In genomic region chr21:32257952-32258785, GRCh38 we compare ENCODE assay signal across 8 cellular contexts. TPM values are rescaled to one million over a fixed set of nuclear protein-coding genes. Genes with fewer than 3 reads are reported as not detected.
DNase-seq lines count a peak whose midpoint lies in the region; ATAC-seq and TF ChIP-seq lines count a peak whose summit lies in the region.

No MANE protein-coding gene starts in this region.

- H3K9me2 ChIP-seq in Karpas-422 (replicated peaks; ENCODE audit: insufficient read depth, low read length) (no peaks in the 10 kb centered on the region), OCI-LY1 (ENCODE audit: low read depth, low read length) (no peaks in the 10 kb centered on the region)

- no peaks in the 10 kb centered on the region for H3K4me1 Mint-ChIP-seq in activated T-helper 2 cell treated with anti-CD3 and anti-CD28 coated beads, Interferon-gamma antibody, Interleukin-2, Interleukin-4, amounts not matched to agents 10 μg/mL and 5 μg/mL and 100 μg/mL, durations not matched to agents 14 hours and 24 hours and 36 hours (ENCODE audit: low read depth)

- no peak overlapping the region for H3K27ac Mint-ChIP-seq in activated T-helper 2 cell treated with anti-CD3 and anti-CD28 coated beads, Interferon-gamma antibody, Interleukin-2, Interleukin-4, amounts not matched to agents 10 μg/mL and 5 μg/mL and 100 μg/mL, durations not matched to agents 14 hours and 24 hours and 36 hours

- no peak overlapping the region for H3K4me3 Mint-ChIP-seq in activated T-helper 2 cell treated with anti-CD3 and anti-CD28 coated beads, Interferon-gamma antibody, Interleukin-2, Interleukin-4, amounts not matched to agents 10 μg/mL and 5 μg/mL and 100 μg/mL, durations not matched to agents 14 hours and 24 hours and 36 hours (ENCODE audit: low read depth)

- H3K79me2 ChIP-seq in Karpas-422 (ENCODE audit: low read length): no peaks in the 10 kb centered on the region
- no peaks in the 10 kb centered on the region for H3K79me2 ChIP-seq in OCI-LY1 (ENCODE audit: insufficient read depth, low read length)

- H3K36me3 Mint-ChIP-seq in activated T-helper 2 cell treated with anti-CD3 and anti-CD28 coated beads, Interferon-gamma antibody, Interleukin-2, Interleukin-4, amounts not matched to agents 10 μg/mL and 5 μg/mL and 100 μg/mL, durations not matched to agents 14 hours and 24 hours and 36 hours (ENCODE audit: low read depth): no peaks in the 10 kb centered on the region

- DNase-seq in DMS114 treated with DMSO at 0.1 percent for 48 hours (lab: John Stamatoyannopoulos, UW; ENCODE audit: unreplicated experiment) (peak; percentile 52), Karpas-422 (peak; percentile 80), amygdala (lab: John Stamatoyannopoulos, UW) (peak in 54 of 56 donors; percentile 5 to 85 (median 48)), right atrium auricular region (ENCODE audit: low spot score) (peak; percentile 75), putamen (ENCODE audit: low spot score) (peak; percentile 77)
- no peak for DNase-seq in activated T-helper 2 cell treated with anti-CD3 and anti-CD28 coated beads, Interferon-gamma antibody, Interleukin-2, Interleukin-4, amounts not matched to agents 10 μg/mL and 5 μg/mL and 100 μg/mL, durations not matched to agents 14 hours and 24 hours and 36 hours (ENCODE audit: low spot score)

- ATAC-seq in GM19468 (IDR thresholded peaks at IDR 0.05; ENCODE audit: extremely low read depth, unreplicated experiment): peak; percentile 58

- no peaks in the 10 kb centered on the region for H3F3A ChIP-seq in OCI-LY1 (ENCODE audit: insufficient read depth, low read length)

- H2AFZ ChIP-seq in Karpas-422 (ENCODE audit: low read length) (no peak overlapping the region), OCI-LY1 (ENCODE audit: low read length) (no peak overlapping the region)

- no peaks in the 10 kb centered on the region for H3K9me3 Mint-ChIP-seq in activated T-helper 2 cell treated with anti-CD3 and anti-CD28 coated beads, Interferon-gamma antibody, Interleukin-2, Interleukin-4, amounts not matched to agents 10 μg/mL and 5 μg/mL and 100 μg/mL, durations not matched to agents 14 hours and 24 hours and 36 hours

- no peaks in the 10 kb centered on the region for H3K27me3 ChIP-seq in Karpas-422 (ENCODE audit: low read length)
- H3K27me3 ChIP-seq in OCI-LY1 (ENCODE audit: insufficient read depth, low read length): no peaks in the 10 kb centered on the region
- no peaks in the 10 kb centered on the region for H3K27me3 ChIP-seq in right atrium auricular region

- TF ChIP-seq CTCF in OCI-LY1 (IDR thresholded peaks at IDR 0.05; ENCODE audit: low read length) (peak; percentile 79), right atrium auricular region (IDR thresholded peaks at IDR 0.05) (peak; percentile 25 to 83)

- H3K36me3 ChIP-seq in Karpas-422 (ENCODE audit: insufficient read depth, low read length): no peaks in the 10 kb centered on the region
- H3K36me3 ChIP-seq in OCI-LY1 (ENCODE audit: insufficient read depth, low read length): no peaks in the 10 kb centered on the region
- no peaks in the 10 kb centered on the region for H3K36me3 ChIP-seq in right atrium auricular region

- no peak overlapping the region for H3K27ac ChIP-seq in Karpas-422 (ENCODE audit: low read length)
- no peak overlapping the region for H3K27ac ChIP-seq in OCI-LY1 (ENCODE audit: low read depth, low read length, poor library complexity, severe bottlenecking)
- H3K27ac ChIP-seq in right atrium auricular region: no peak overlapping the region

- H3K9ac ChIP-seq in Karpas-422 (ENCODE audit: low read length) (no peak overlapping the region), OCI-LY1 (ENCODE audit: low read length) (no peak overlapping the region)

- H4K20me1 ChIP-seq in Karpas-422 (ENCODE audit: insufficient read depth, low read depth, low read length) (no peaks in the 10 kb centered on the region), OCI-LY1 (ENCODE audit: insufficient read depth, low read length) (no peaks in the 10 kb centered on the region)

- intact Hi-C loops in activated T-helper 2 cell treated with anti-CD3 and anti-CD28 coated beads, Interferon-gamma antibody, Interleukin-2, Interleukin-4, amounts not matched to agents 10 μg/mL and 5 μg/mL and 100 μg/mL, durations not matched to agents 14 hours and 24 hours and 36 hours (cut with micrococcal nuclease): loop anchor here (1.0 to 2.0 kb wide), 2 partner anchors 385 to 392 kb away; partner anchors contain the start of gene HUNK

- H3K4me3 ChIP-seq in Karpas-422 (ENCODE audit: low read length): no peak overlapping the region
- H3K4me3 ChIP-seq in OCI-LY1 (ENCODE audit: low read depth, low read length, poor library complexity, severe bottlenecking): no peak overlapping the region
- H3K4me3 ChIP-seq in right atrium auricular region: no peak overlapping the region

- H3K9me3 ChIP-seq in Karpas-422 (ENCODE audit: low read length) (no peaks in the 10 kb centered on the region), OCI-LY1 (ENCODE audit: low read length) (no peaks in the 10 kb centered on the region), right atrium auricular region (no peaks in the 10 kb centered on the region)

- H3K4me2 ChIP-seq in Karpas-422 (ENCODE audit: low read depth, low read length, poor library complexity, severe bottlenecking): no peak overlapping the region
- no peak overlapping the region for H3K4me2 ChIP-seq in OCI-LY1 (ENCODE audit: low read length)

- no peaks in the 10 kb centered on the region for H3K27me3 Mint-ChIP-seq in activated T-helper 2 cell treated with anti-CD3 and anti-CD28 coated beads, Interferon-gamma antibody, Interleukin-2, Interleukin-4, amounts not matched to agents 10 μg/mL and 5 μg/mL and 100 μg/mL, durations not matched to agents 14 hours and 24 hours and 36 hours (ENCODE audit: low read depth)

- H3K4me1 ChIP-seq in Karpas-422 (ENCODE audit: low read length) (no peaks in the 10 kb centered on the region), OCI-LY1 (ENCODE audit: insufficient read depth, low read length, severe bottlenecking) (no peaks in the 10 kb centered on the region), right atrium auricular region (peaks cover 0 to 28% of the 10 kb centered on the region in 2 donors)

RNA-seq across cellular contexts. Expression of gene MIS18A, which starts 20.7 kb away (rescaled TPM):
- 15.4 and 17.2 TPM in 2 replicates for total RNA-seq in Karpas-422 (2014; rRNA removed; shearing (Covaris generic); ENCODE audit: low replicate concordance)
- total RNA-seq in right atrium auricular region: 1 to 10 TPM; 2.3 to 2.5 TPM
- total RNA-seq in activated T-helper 2 cell treated with anti-CD3 and anti-CD28 coated beads, Interferon-gamma antibody, Interleukin-2, Interleukin-4, amounts not matched to agents 10 μg/mL and 5 μg/mL and 100 μg/mL, durations not matched to agents 14 hours and 24 hours and 36 hours: 25.0 and 26.3 TPM in 2 replicates

RNA-seq across cellular contexts. Expression of gene MRAP, which starts 40.5 kb away (rescaled TPM):
- total RNA-seq in Karpas-422 (2014; rRNA removed; shearing (Covaris generic); ENCODE audit: low replicate concordance): not detected in 2 replicates
- total RNA-seq in right atrium auricular region: 1 to 10 TPM in 1 of 2 donors, not detected in 1; 5.3 TPM
- total RNA-seq in activated T-helper 2 cell treated with anti-CD3 and anti-CD28 coated beads, Interferon-gamma antibody, Interleukin-2, Interleukin-4, amounts not matched to agents 10 μg/mL and 5 μg/mL and 100 μg/mL, durations not matched to agents 14 hours and 24 hours and 36 hours: not detected in 2 replicates
